Comparison of ENCODE assay signal across 8 cellular contexts in the genomic region with DNA sequence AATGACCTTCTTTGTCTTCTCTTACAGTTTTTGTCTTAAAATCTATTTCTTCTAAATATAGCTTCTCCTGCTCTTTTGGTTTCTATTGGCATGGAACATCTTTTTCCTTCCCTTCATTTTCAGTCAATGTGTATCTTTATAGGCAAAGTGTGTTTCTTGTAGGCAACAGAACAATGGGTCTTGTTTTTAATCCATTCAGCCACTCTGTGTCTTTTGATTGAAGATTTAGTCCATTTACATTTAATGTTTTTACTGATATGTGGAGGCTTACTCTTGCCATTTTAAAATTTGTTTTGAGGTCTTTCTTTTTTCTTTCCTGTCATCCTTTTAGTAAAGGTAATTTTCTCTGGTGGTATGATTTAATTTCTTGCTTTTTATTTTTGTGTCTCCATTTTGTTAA.
"Had no signal": no experiment of that assay in that cellular context is flagged by ENCODE, and none has a peak within 500 bp of the region (broad histone marks: within the 10 kb centered on the region; RNA-seq: fewer than 3 reads in every experiment).

No MANE protein-coding gene starts in this region.

- FAIRE-seq: HepG2, HTR-8/SVneo had no signal

- H3K9ac ChIP-seq: KMS-11 had no signal

- ATAC-seq: HepG2 had no signal

- DNase-seq: IMR-90, Karpas-422, KBM-7, KG1 had no signal

- H3K4me2 ChIP-seq: KMS-11 had no signal

- H3K27ac ChIP-seq: HL-60, KMS-11 had no signal
